Comparison of ENCODE assay signal across 8 cellular contexts in the genomic region with DNA sequence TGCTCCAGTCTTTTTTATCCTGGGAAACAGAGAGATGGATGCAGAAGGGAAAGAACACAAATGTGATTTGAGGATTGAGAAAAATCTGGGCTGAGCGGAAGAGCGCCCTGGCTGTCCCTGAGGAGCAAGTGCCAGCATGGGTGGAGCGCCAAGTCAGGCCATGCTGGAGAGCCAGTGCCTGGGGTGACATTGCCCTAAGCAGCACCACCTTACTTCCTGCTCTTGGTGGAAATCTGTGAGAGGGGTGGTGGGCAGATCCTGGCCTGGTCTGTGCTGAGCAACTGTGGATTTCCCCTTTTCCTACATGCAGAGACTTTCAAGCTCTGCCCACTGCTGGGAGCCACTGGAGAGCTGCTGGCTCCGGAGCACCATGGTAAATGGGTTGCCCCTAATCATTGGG. TPM values are rescaled to one million over a fixed set of nuclear protein-coding genes. Genes with fewer than 3 reads are reported as not detected.
DNase-seq lines count a peak whose midpoint lies in the region; ATAC-seq and TF ChIP-seq lines count a peak whose summit lies in the region.

No MANE protein-coding gene starts in this region.

- H3K4me3 Mint-ChIP-seq in T-cell, result peak overlapping the region in 1 of 3 donors; percentile 76

- no peaks in the 10 kb centered on the region for H3K36me3 ChIP-seq in mucosa of rectum (ENCODE audit: control insufficient read depth in 2 of 2, insufficient read depth in 2 of 2, low read length in 2 of 2)

- H3K4me1 Mint-ChIP-seq in T-cell, result peaks cover 62 to 71% (median 64%) of the 10 kb centered on the region in 3 donors

- POLR2A ChIA-PET in T-cell (lab: Charles Lee), result no interaction called here

- H3K27me3 ChIP-seq in mucosa of rectum (ENCODE audit: control insufficient read depth in 2 of 2, insufficient read depth in 2 of 2, low read length in 2 of 2), result no peaks in the 10 kb centered on the region

- H3K9me3 Mint-ChIP-seq in T-cell, result no peaks in the 10 kb centered on the region

- no peak for TF ChIP-seq EP300 in Ishikawa (IDR thresholded peaks at IDR 0.05; ENCODE audit: borderline replicate concordance)

- peak overlapping the region in 1 of 2 donors; percentile 39 for H3K27ac Mint-ChIP-seq in T-cell

- DNase-seq in A172 (ENCODE audit: low spot score) (peak; percentile 57), caudate nucleus (lab: John Stamatoyannopoulos, UW) (peak in 8 of 61 donors; percentile 19 to 48 (median 36)), T-cell (no peak), SHP77 treated with DMSO at 0.1 percent for 48 hours (lab: John Stamatoyannopoulos, UW) (no peak)

- CTCF ChIA-PET in T-cell (lab: Charles Lee), result interaction anchor here in 1 of 2 donors (1.1 kb wide), 1 partner anchor 36 kb away, joined by 9 read pairs; no protein-coding TSS in a partner anchor

- no peak overlapping the region for H3K4me3 ChIP-seq in mucosa of rectum (ENCODE audit: low read length in 2 of 2)

- peak overlapping the region in 1 of 2 donors; percentile 57 for H3K9ac ChIP-seq in mucosa of rectum (ENCODE audit: low read depth in 1 of 2, low read length in 2 of 2)

- TF ChIP-seq RAD21 in Ishikawa (IDR thresholded peaks at IDR 0.05; ENCODE audit: low read depth), result no peak

- no peaks in the 10 kb centered on the region for H3K36me3 Mint-ChIP-seq in T-cell

- no peak for ATAC-seq in GM19463 (IDR thresholded peaks at IDR 0.05; ENCODE audit: unreplicated experiment)
- ATAC-seq in GM19328 (IDR thresholded peaks at IDR 0.05; ENCODE audit: unreplicated experiment), result no peak
- no peak for ATAC-seq in T-cell (replicated peaks in 1 of 4)

- peaks cover 32 to 45% of the 10 kb centered on the region in 2 donors for H3K4me1 ChIP-seq in mucosa of rectum (ENCODE audit: control insufficient read depth in 2 of 2, insufficient read depth in 2 of 2, low read length in 2 of 2)

- H3K27ac ChIP-seq in caudate nucleus (ENCODE audit: low read depth, low read length), result peak overlapping the region; percentile 52
- H3K27ac ChIP-seq in mucosa of rectum (ENCODE audit: low read depth in 2 of 2, low read length in 2 of 2), result peak overlapping the region; percentile 73 to 90

- no peaks in the 10 kb centered on the region for H3K27me3 Mint-ChIP-seq in T-cell

- H3K9me3 ChIP-seq in mucosa of rectum (ENCODE audit: control insufficient read depth in 2 of 2, low read length in 2 of 2), result no peaks in the 10 kb centered on the region

TF ChIP-seq in Ishikawa, 13 proteins besides CTCF, POLR2A, EP300 and RAD21:
- no peak for TF ChIP-seq TCF12 (IDR thresholded peaks at IDR 0.05; ENCODE audit: low read depth)
- TF ChIP-seq, protein P1, sequence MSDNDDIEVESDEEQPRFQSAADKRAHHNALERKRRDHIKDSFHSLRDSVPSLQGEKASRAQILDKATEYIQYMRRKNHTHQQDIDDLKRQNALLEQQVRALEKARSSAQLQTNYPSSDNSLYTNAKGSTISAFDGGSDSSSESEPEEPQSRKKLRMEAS (IDR thresholded peaks at IDR 0.05), result peak; percentile 3; the same call in 1 of the 2 replicates

RNA-seq across cellular contexts. Expression of gene DDIT4, which starts 36.9 kb away (rescaled TPM):
- 7.8 and 14.6 TPM in 2 replicates for total RNA-seq in A172 (2014; rRNA removed; shearing (Covaris generic))
- total RNA-seq in T-cell, result 100 to 1,000 TPM in 2 of 5 donors, 10 to 100 TPM in 3; 39.9 to 326 (median 52.1) TPM

RNA-seq across cellular contexts. Expression of gene DNAJB12, which starts 44.1 kb away (rescaled TPM):
- total RNA-seq in A172 (2014; rRNA removed; shearing (Covaris generic)), result 33.1 and 34.6 TPM in 2 replicates
- 10 to 100 TPM; 27.1 to 41.4 (median 31.2) TPM for total RNA-seq in T-cell
